ENCODE assay signal across 8 cellular contexts in the genomic region with DNA sequence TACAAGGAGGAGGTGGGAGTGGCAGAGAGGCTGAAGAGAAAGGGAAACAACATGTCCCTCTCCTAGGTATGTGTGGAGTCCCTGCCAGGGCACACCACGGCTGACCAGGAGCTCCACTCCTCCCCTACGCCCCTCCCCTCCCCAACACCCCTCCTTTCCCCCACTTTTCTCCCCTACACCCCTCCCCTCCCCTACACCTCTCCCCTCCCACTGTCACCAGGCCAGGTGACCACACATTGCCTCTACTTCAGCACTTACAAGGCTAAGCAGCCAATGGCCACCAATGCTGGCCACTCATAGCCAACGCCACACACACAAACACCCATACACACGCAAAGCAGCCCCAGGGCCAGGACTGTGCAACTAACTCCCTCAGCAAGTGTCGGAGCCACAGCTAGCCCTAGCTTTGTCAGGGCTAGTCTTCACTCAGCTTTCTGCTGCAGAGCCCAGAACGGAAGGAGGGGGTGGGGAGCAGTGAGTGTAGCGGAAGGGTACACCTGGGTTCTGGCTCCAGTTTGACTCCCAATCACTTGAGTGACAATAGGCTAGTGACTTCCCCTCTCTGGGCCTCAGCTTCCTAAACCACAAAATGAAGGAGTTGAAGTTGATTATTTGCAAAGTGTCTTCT.
DNase-seq lines count a peak whose midpoint lies in the region; ATAC-seq and TF ChIP-seq lines count a peak whose summit lies in the region.

No MANE protein-coding gene starts in this region.

- H3K27me3 Mint-ChIP-seq in nephron progenitor cell (ENCODE audit: low read depth, poor library complexity): peaks cover 6% of the 10 kb centered on the region

- no peak overlapping the region for H3K27ac Mint-ChIP-seq in nephron progenitor cell

- H3K27me3 ChIP-seq in effector memory CD4-positive, alpha-beta T cell (replicated peaks; ENCODE audit: control insufficient read depth, insufficient read depth, low read length, poor library complexity, severe bottlenecking): no peaks in the 10 kb centered on the region

- no peak for DNase-seq in effector memory CD4-positive, alpha-beta T cell
- peak; percentile 64 for DNase-seq in stimulated activated CD4-positive, alpha-beta T cell treated with anti-CD3 and anti-CD28 coated beads, Interleukin-4, amount 100 ng/mL, for 1 hour
- DNase-seq in LoVo (ENCODE audit: low spot score) (no peak), nephron progenitor cell (no peak), HK-2 (ENCODE audit: unreplicated experiment) (no peak)

- no peaks in the 10 kb centered on the region for H3K9me3 Mint-ChIP-seq in nephron progenitor cell

- peak; percentile 82 to 88 for ATAC-seq in activated CD4-positive, CD25-positive, alpha-beta regulatory T cell treated with anti-CD3 and anti-CD28 coated beads, Interleukin-2, amount 50 U/mL, for 24 hours
- ATAC-seq in GM21825 (IDR thresholded peaks at IDR 0.05; ENCODE audit: unreplicated experiment): no peak

- H3K27ac ChIP-seq in effector memory CD4-positive, alpha-beta T cell (ENCODE audit: insufficient read depth, low read length, poor library complexity, severe bottlenecking): no peak overlapping the region

- H3K36me3 Mint-ChIP-seq in nephron progenitor cell (ENCODE audit: low read depth): no peaks in the 10 kb centered on the region

- no peak for TF ChIP-seq CTCF in nephron progenitor cell (IDR thresholded peaks at IDR 0.05)

- peak; percentile 36 for TF ChIP-seq POLR2A in GM18526 (IDR thresholded peaks at IDR 0.05; ENCODE audit: extremely low read depth, insufficient read length)

- H3K4me3 ChIP-seq in effector memory CD4-positive, alpha-beta T cell (ENCODE audit: insufficient read depth, low read depth, low read length, poor library complexity, severe bottlenecking): peak overlapping the region; percentile 49

- H3K36me3 ChIP-seq in effector memory CD4-positive, alpha-beta T cell (ENCODE audit: control insufficient read depth, insufficient read depth, low read length): no peaks in the 10 kb centered on the region

- no peak overlapping the region for H3K4me3 Mint-ChIP-seq in nephron progenitor cell

- H3K9me3 ChIP-seq in effector memory CD4-positive, alpha-beta T cell (ENCODE audit: control insufficient read depth, low read length): no peaks in the 10 kb centered on the region

- H3K4me1 Mint-ChIP-seq in nephron progenitor cell: peaks cover 4% of the 10 kb centered on the region

- peaks cover 12% of the 10 kb centered on the region for H3K4me1 ChIP-seq in effector memory CD4-positive, alpha-beta T cell (ENCODE audit: control insufficient read depth, insufficient read depth, low read length, poor library complexity, severe bottlenecking)
